Comparison of ENCODE assay signal across 21 cellular contexts in genomic region chr3:158101330-158102218, GRCh38. TPM values are rescaled to one million over a fixed set of nuclear protein-coding genes. Genes with fewer than 3 reads are reported as not detected.
"Had no signal": no experiment of that assay in that cellular context is flagged by ENCODE, and none has a peak within 500 bp of the region (broad histone marks: within the 10 kb centered on the region; RNA-seq: fewer than 3 reads in every experiment).

No MANE protein-coding gene starts in this region.

- H3K4me3 ChIP-seq: adrenal gland, esophagus muscularis mucosa, suprapubic skin had no signal

- DNase-seq: activated CD4-positive, alpha-beta T cell treated with anti-CD3 and anti-CD28 coated beads, Interleukin-2, amount 10 ng/mL, durations not matched to agents 24 days and 14 days; activated CD4-positive, CD25-positive, alpha-beta regulatory T cell; activated CD8-positive, alpha-beta memory T cell treated with anti-CD3 and anti-CD28 coated beads, Interleukin-2, amount 50 U/mL, for 4 hours; activated effector memory CD4-positive, alpha-beta T cell treated with Interleukin-2 at 50 U/mL for 16 hours; adrenal gland; cerebellar nuclear complex; cortex of kidney; effector CD4-positive, alpha-beta T cell; hippocampal formation; stimulated activated naive CD8-positive, alpha-beta T cell treated with anti-CD3 and anti-CD28 coated beads, Interleukin-15, amount 100 ng/mL, for 72 hours; trophoblast cell had no signal

- ATAC-seq: activated naive CD4-positive, alpha-beta T cell treated with anti-CD3 and anti-CD28 coated beads, Interleukin-2, amount 50 U/mL, for 72 hours; left lobe of liver; stimulated activated naive CD8-positive, alpha-beta T cell treated with anti-CD3 and anti-CD28 coated beads, Interleukin-15, amount 100 ng/mL, for 72 hours had no signal

- H3K4me3 Mint-ChIP-seq: activated CD4-positive, alpha-beta T cell treated with anti-CD3 and anti-CD28 coated beads, Interleukin-2, amount 10 ng/mL, durations not matched to agents 24 days and 14 days had no signal

- H3K36me3 Mint-ChIP-seq: mesothelial cell of epicardium had no signal

- H3K27ac ChIP-seq: adrenal gland, esophagus muscularis mucosa, suprapubic skin had no signal

- H3K9me3 Mint-ChIP-seq: mesothelial cell of epicardium; stimulated activated naive CD8-positive, alpha-beta T cell treated with anti-CD3 and anti-CD28 coated beads, Interleukin-15, amount 100 ng/mL, for 72 hours had no signal

- H3K9me3 ChIP-seq: adrenal gland, suprapubic skin had no signal

- H3K27ac Mint-ChIP-seq: activated naive CD4-positive, alpha-beta T cell treated with anti-CD3 and anti-CD28 coated beads, Interleukin-2, amount 50 U/mL, for 72 hours; mesothelial cell of epicardium; nephron; progenitor cell of endocrine pancreas; stimulated activated naive CD8-positive, alpha-beta T cell treated with anti-CD3 and anti-CD28 coated beads, Interleukin-15, amount 100 ng/mL, for 72 hours had no signal

- H3K36me3 ChIP-seq: adrenal gland, esophagus muscularis mucosa had no signal

RNA-seq across cellular contexts. Expression of gene SHOX2, which starts 4.6 kb away (rescaled TPM):
- total RNA-seq: activated CD4-positive, alpha-beta T cell treated with anti-CD3 and anti-CD28 coated beads, Interleukin-2, amount 10 ng/mL, durations not matched to agents 24 days and 14 days; activated naive CD4-positive, alpha-beta T cell treated with anti-CD3 and anti-CD28 coated beads, Interleukin-2, amount 50 U/mL, for 72 hours; bronchial epithelial cell; glomerular endothelial cell; left lobe of liver; lung microvascular endothelial cell had no signal
